Comparison of ENCODE assay signal across 8 cellular contexts in genomic region chr5:34929150-34929719, GRCh38. TPM values are rescaled to one million over a fixed set of nuclear protein-coding genes. Genes with fewer than 3 reads are reported as not detected.
DNase-seq lines count a peak whose midpoint lies in the region; ATAC-seq and TF ChIP-seq lines count a peak whose summit lies in the region.

Gene DNAJC21, plus strand, starts transcription at chr5:34929559. Its CDS starts 261 bp downstream, at chr5:34929820.

- DNase-seq in NCI-H2227 (lab: John Stamatoyannopoulos, UW; ENCODE audit: unreplicated experiment) (peak; percentile 99), T47D (ENCODE audit: low read depth in 1 of 2, low spot score in 1 of 2) (peak; percentile 91 to 98)

- H3K4me3 ChIP-seq in ACC112 (ENCODE audit: low read depth, low read length) (peak within 1 kb of the TSS; percentile 84), iPS-18a (ENCODE audit: low read length) (peak within 1 kb of the TSS; percentile 74), skeletal muscle satellite cell (ENCODE audit: low read length) (peak within 1 kb of the TSS; percentile 89)

- no peak; the same call in 1 of the 2 replicates for TF ChIP-seq CTCF in VCaP (conservative IDR thresholded peaks at IDR 0.05)

- ATAC-seq in GM18873 (IDR thresholded peaks at IDR 0.05; ENCODE audit: low FRiP score, unreplicated experiment) (peak; percentile 90), HG03159 (IDR thresholded peaks at IDR 0.05; ENCODE audit: unreplicated experiment) (peak; percentile 90)

- peaks cover 43% of the 10 kb centered on the region for H3K79me2 ChIP-seq in ACC112 (ENCODE audit: control insufficient read depth, insufficient read depth, low read length, unreplicated experiment)

- no peaks in the 10 kb centered on the region for H3K27me3 ChIP-seq in ACC112 (ENCODE audit: insufficient read depth, low read length)
- H3K27me3 ChIP-seq in iPS-18a (ENCODE audit: control insufficient read depth, insufficient read depth, low read length): no peaks in the 10 kb centered on the region
- no peaks in the 10 kb centered on the region for H3K27me3 ChIP-seq in skeletal muscle satellite cell (ENCODE audit: control insufficient read depth, insufficient read depth, low read length)

- no peaks in the 10 kb centered on the region for H3K9me3 ChIP-seq in iPS-18a (ENCODE audit: control insufficient read depth, low read depth, low read length)
- H3K9me3 ChIP-seq in skeletal muscle satellite cell (replicated peaks; ENCODE audit: low read length): no peaks in the 10 kb centered on the region

- H3K36me3 ChIP-seq in ACC112 (ENCODE audit: insufficient read depth, low read length): peaks cover 25% of the 10 kb centered on the region
- peaks cover 25% of the 10 kb centered on the region for H3K36me3 ChIP-seq in iPS-18a (ENCODE audit: control insufficient read depth, low read depth, low read length)
- peaks cover 33% of the 10 kb centered on the region for H3K36me3 ChIP-seq in skeletal muscle satellite cell (ENCODE audit: insufficient read depth, low read length)

- in situ Hi-C loops in T47D (cut with HindIII; ENCODE audit: low pct_unique_long_range_greater_than_20kb, low sequenced_read_pairs): no loop called here

- H3K4me1 ChIP-seq in ACC112 (ENCODE audit: control insufficient read depth, insufficient read depth, low read length, unreplicated experiment) (peaks cover 12% of the 10 kb centered on the region), iPS-18a (ENCODE audit: control insufficient read depth, low read depth, low read length) (peaks cover 13% of the 10 kb centered on the region), skeletal muscle satellite cell (ENCODE audit: control insufficient read depth, insufficient read depth, low read length) (peaks cover 14% of the 10 kb centered on the region)

- H3K27ac ChIP-seq in ACC112 (ENCODE audit: low read depth, low read length) (peak within 1 kb of the TSS; percentile 51), VCaP (peak within 1 kb of the TSS; percentile 95), iPS-18a (ENCODE audit: low read length) (peak within 1 kb of the TSS; percentile 66)

- H2AFZ ChIP-seq in ACC112 (ENCODE audit: low read length, unreplicated experiment): peak within 1 kb of the TSS; percentile 67

- H3K4me2 ChIP-seq in skeletal muscle satellite cell (ENCODE audit: low read length): peak within 1 kb of the TSS; percentile 87

- H3K9ac ChIP-seq in iPS-18a (ENCODE audit: low read length) (peak within 1 kb of the TSS; percentile 65), skeletal muscle satellite cell (ENCODE audit: low read depth, low read length) (peak within 1 kb of the TSS; percentile 86)

RNA-seq across cellular contexts. Expression of gene DNAJC21, which starts in this region (rescaled TPM):
- 19.9 and 25.6 TPM in 2 replicates for total RNA-seq in skeletal muscle satellite cell (2012; rRNA removed)

Comparison
In these comparisons a context has a peak if more than half of its experiments do, and no peak if none do; other contexts are left out.
1. Peak in every context shown above with its lines: DNase-seq, ATAC-seq, H3K4me3 ChIP-seq and H3K27ac ChIP-seq.